In the genomic region with DNA sequence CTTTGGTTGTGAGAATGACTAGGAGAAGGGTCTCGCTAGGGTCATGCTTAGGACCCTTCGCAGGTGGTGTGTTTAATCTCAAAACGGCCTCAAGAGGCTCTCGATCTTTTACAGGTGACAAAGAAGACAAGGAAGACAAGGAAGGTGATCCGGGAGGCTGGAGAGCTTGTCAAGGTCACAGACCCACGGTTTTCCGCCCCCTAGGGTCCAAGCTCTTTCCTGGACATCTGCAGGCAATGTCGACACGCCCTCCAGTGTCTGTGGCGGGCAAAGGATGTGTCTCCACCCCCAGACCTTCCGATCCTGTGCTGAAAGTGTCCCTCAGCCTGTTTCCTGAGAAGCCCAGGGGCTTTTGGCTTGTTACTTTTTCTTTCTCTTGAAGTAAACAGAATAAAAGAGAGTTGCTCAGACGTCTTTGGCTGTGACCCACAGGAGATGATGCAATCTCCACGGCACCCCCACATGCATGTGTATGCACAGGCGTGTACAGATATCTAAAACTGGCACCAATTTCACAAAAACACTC, we compare ENCODE assay signal across 8 cellular contexts.
DNase-seq lines count a peak whose midpoint lies in the region; ATAC-seq, FAIRE-seq and TF ChIP-seq lines count a peak whose summit lies in the region.

No MANE protein-coding gene starts in this region.

- peak; percentile 80 for TF ChIP-seq CTCF in AG04449 (IDR thresholded peaks at IDR 0.05; ENCODE audit: insufficient read depth, low read length, missing control alignments)
- TF ChIP-seq CTCF in endothelial cell of umbilical vein (IDR thresholded peaks at IDR 0.05; ENCODE audit: extremely low read depth in 1 of 2, insufficient read depth in 1 of 2, low read depth in 1 of 2, low read length in 2 of 2): peak; percentile 69 to 71

- H3K4me1 ChIP-seq in endothelial cell of umbilical vein (ENCODE audit: control insufficient read depth, extremely low read depth, insufficient read depth, low read length): peaks cover 20% of the 10 kb centered on the region
- H3K4me1 ChIP-seq in mucosa of rectum (ENCODE audit: control insufficient read depth in 2 of 2, insufficient read depth in 2 of 2, low read length in 2 of 2): peaks cover 27 to 30% of the 10 kb centered on the region in 2 donors

- H3K9ac ChIP-seq in endothelial cell of umbilical vein (replicated peaks; ENCODE audit: extremely low read depth, insufficient read depth, low read length) (peak overlapping the region; percentile 80), mucosa of rectum (ENCODE audit: low read depth in 1 of 2, low read length in 2 of 2) (peak overlapping the region; percentile 63 to 64)

- peak overlapping the region; percentile 98 for H3K27ac ChIP-seq in endothelial cell of umbilical vein (ENCODE audit: insufficient read depth, low read depth, low read length)
- peak overlapping the region; percentile 69 to 87 for H3K27ac ChIP-seq in mucosa of rectum (ENCODE audit: low read depth in 2 of 2, low read length in 2 of 2)

- TSS peak; percentile 70 for BruUV-seq in endothelial cell of umbilical vein (replicated peaks; lab: Mats Ljungman, UMichigan)

- H3K27me3 ChIP-seq in endothelial cell of umbilical vein (ENCODE audit: control insufficient read depth in 2 of 2, insufficient read depth in 2 of 2, low read length in 2 of 2) (no peaks in the 10 kb centered on the region), mucosa of rectum (ENCODE audit: control insufficient read depth in 2 of 2, insufficient read depth in 2 of 2, low read length in 2 of 2) (no peaks in the 10 kb centered on the region)

- CTCF ChIA-PET in AG04449 (lab: Yijun Ruan, JAX) (interaction anchor here (0.7 to 11.9 kb wide), 20 partner anchors 8 to 306 kb away, joined by 3 to 168 read pairs (median 6); a partner anchor contains a TSS), endothelial cell of umbilical vein (lab: Charles Lee) (interaction anchor here (0.6 to 8.4 kb wide), 36 partner anchors 10 to 234 kb away, joined by 3 to 107 read pairs (median 4); a partner anchor contains a TSS)

- H2AFZ ChIP-seq in endothelial cell of umbilical vein (ENCODE audit: low read depth, low read length): peak overlapping the region; percentile 83

- no peaks in the 10 kb centered on the region for H3K79me2 ChIP-seq in endothelial cell of umbilical vein (ENCODE audit: control insufficient read depth, insufficient read depth, low read length)

- no peaks in the 10 kb centered on the region for H3K9me3 ChIP-seq in endothelial cell of umbilical vein (replicated peaks; ENCODE audit: control insufficient read depth, insufficient read depth, low read length)
- H3K9me3 ChIP-seq in mucosa of rectum (ENCODE audit: control insufficient read depth in 2 of 2, low read length in 2 of 2): no peaks in the 10 kb centered on the region

- no peak for TF ChIP-seq POLR2A in endothelial cell of umbilical vein (IDR thresholded peaks at IDR 0.05; ENCODE audit: low read depth, low read length)

- dilution Hi-C loops in endothelial cell of umbilical vein (cut with MboI; ENCODE audit: extremely low pct_ligation_motif_present, low sequenced_read_pairs): no loop called here

- peak overlapping the region; percentile 75 for H3K4me2 ChIP-seq in endothelial cell of umbilical vein (ENCODE audit: insufficient read depth, low read length)

- no peaks in the 10 kb centered on the region for H3K9me1 ChIP-seq in endothelial cell of umbilical vein (replicated peaks; ENCODE audit: control insufficient read depth, extremely low read depth, insufficient read depth, low read length)

- H3K4me3 ChIP-seq in AG04449 (ENCODE audit: low read depth, low read length): no peak overlapping the region
- peak overlapping the region in 1 of 3 experiments; percentile 50 for H3K4me3 ChIP-seq in endothelial cell of umbilical vein (replicated peaks in 1 of 3; ENCODE audit: insufficient read depth in 1 of 3, low read depth in 1 of 3, low read length in 3 of 3)
- peak overlapping the region; percentile 31 to 59 for H3K4me3 ChIP-seq in mucosa of rectum (ENCODE audit: low read length in 2 of 2)

- DNase-seq in AG04449 (ENCODE audit: low read depth, low spot score): no peak
- peak; percentile 57 for DNase-seq in NCI-H82 treated with DMSO at 0.1 percent for 48 hours (lab: John Stamatoyannopoulos, UW; ENCODE audit: unreplicated experiment)
- DNase-seq in activated CD8-positive, alpha-beta memory T cell treated with anti-CD3 and anti-CD28 coated beads for 4 hours (ENCODE audit: low read depth in 2 of 2): peak; percentile 58 to 79
- DNase-seq in endothelial cell of umbilical vein (ENCODE audit: low read depth, low spot score): peak; percentile 54
- DNase-seq in stimulated activated CD8-positive, alpha-beta memory T cell treated with anti-CD3 and anti-CD28 coated beads, Interleukin-4, amount 100 ng/mL, for 24 hours (ENCODE audit: low read depth): peak; percentile 73

- FAIRE-seq in endothelial cell of umbilical vein (lab: Jason Lieb, UNC): no peak

- H3K36me3 ChIP-seq in endothelial cell of umbilical vein (ENCODE audit: control insufficient read depth in 2 of 2, extremely low read depth in 1 of 2, insufficient read depth in 2 of 2, low read length in 2 of 2): no peaks in the 10 kb centered on the region
- H3K36me3 ChIP-seq in mucosa of rectum (ENCODE audit: control insufficient read depth in 2 of 2, insufficient read depth in 2 of 2, low read length in 2 of 2): no peaks in the 10 kb centered on the region

- ATAC-seq in GM18858 (IDR thresholded peaks at IDR 0.05; ENCODE audit: unreplicated experiment) (peak; percentile 39), HG03095 (IDR thresholded peaks at IDR 0.05; ENCODE audit: unreplicated experiment) (peak; percentile 51)

- no peaks in the 10 kb centered on the region for H4K20me1 ChIP-seq in endothelial cell of umbilical vein (replicated peaks; ENCODE audit: control insufficient read depth, extremely low read depth, insufficient read depth, low read length)

- POLR2A ChIA-PET in AG04449 (lab: Yijun Ruan, JAX) (interaction anchor here (1.4 kb wide), 1 partner anchor 109 kb away, joined by 3 read pairs; a partner anchor contains a TSS), endothelial cell of umbilical vein (lab: Charles Lee) (interaction anchor here (0.8 kb wide), 1 partner anchor 38 kb away, joined by 7 read pairs; no protein-coding TSS in a partner anchor)

- intact Hi-C loops in endothelial cell of umbilical vein (cut with micrococcal nuclease): loop anchor here (1.0 to 2.0 kb wide), 6 partner anchors 13 to 220 kb away; a partner anchor contains a TSS

TF ChIP-seq in endothelial cell of umbilical vein, 7 proteins besides CTCF, POLR2A, EP300 and RAD21:
- TF ChIP-seq, protein P1, sequence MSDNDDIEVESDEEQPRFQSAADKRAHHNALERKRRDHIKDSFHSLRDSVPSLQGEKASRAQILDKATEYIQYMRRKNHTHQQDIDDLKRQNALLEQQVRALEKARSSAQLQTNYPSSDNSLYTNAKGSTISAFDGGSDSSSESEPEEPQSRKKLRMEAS (IDR thresholded peaks at IDR 0.05; ENCODE audit: insufficient read depth, insufficient read length): no peak
